In genomic region chr10:98316156-98316555, GRCh38 we compare ENCODE assay signal across 15 cellular contexts. TPM values are rescaled to one million over a fixed set of nuclear protein-coding genes. Genes with fewer than 3 reads are reported as not detected.
A peak's percentile ranks its signal among the peaks of the same experiment; 100 is the strongest.
DNase-seq lines count a peak whose midpoint lies in the region; ATAC-seq and TF ChIP-seq lines count a peak whose summit lies in the region.
"Had no signal": no experiment of that assay in that cellular context is flagged by ENCODE, and none has a peak within 500 bp of the region (broad histone marks: within the 10 kb centered on the region; RNA-seq: fewer than 3 reads in every experiment).

No MANE protein-coding gene starts in this region.

- H3F3A ChIP-seq in PC-9 (ENCODE audit: insufficient read depth, low read depth): peaks cover 20% of the 10 kb centered on the region; the same call in 1 of the 2 replicates

- no peak for DNase-seq in mammary epithelial cell
- DNase-seq in breast epithelium (ENCODE audit: low spot score in 2 of 2): no peak
- DNase-seq in PC-9: no peak
- peak; percentile 8 for DNase-seq in fibroblast of mammary gland (ENCODE audit: low read depth)
- no peak for DNase-seq in type B pancreatic cell (ENCODE audit: extremely low spot score, unreplicated experiment)
- DNase-seq in stimulated activated CD4-positive, alpha-beta T cell treated with anti-CD3 and anti-CD28 coated beads, Interleukin-2, amount 100 ng/mL, for 48 hours: no peak
- DNase-seq in activated naive CD4-positive, alpha-beta T cell treated with anti-CD3 and anti-CD28 coated beads, Interleukin-2, amount 50 U/mL, for 16 hours: no peak
- DNase-seq: CD4-positive, alpha-beta T cell; DMS79; GOT3; NCI-H1930; NCI-H2171 treated with DMSO at 0.1 percent for 48 hours; NCI-H774; SHP77 treated with DMSO at 0.1 percent for 48 hours had no signal

- peaks cover 10% of the 10 kb centered on the region for H3K27me3 Mint-ChIP-seq in type B pancreatic cell

- no peak overlapping the region for H3K9ac ChIP-seq in mammary epithelial cell (ENCODE audit: insufficient read depth, low read length)

- H2AFZ ChIP-seq in mammary epithelial cell (ENCODE audit: low read depth, low read length): peak overlapping the region; percentile 79
- H2AFZ ChIP-seq in PC-9: no peak overlapping the region

- H3K4me1 Mint-ChIP-seq in type B pancreatic cell (ENCODE audit: unreplicated experiment): peaks cover 11% of the 10 kb centered on the region

- H3K36me3 ChIP-seq in mammary epithelial cell (ENCODE audit: insufficient read depth, low read length) (no peaks in the 10 kb centered on the region), breast epithelium (no peaks in the 10 kb centered on the region), PC-9 (ENCODE audit: low read depth) (no peaks in the 10 kb centered on the region)

- no TSS peak for BruUV-seq in mammary epithelial cell (replicated peaks; lab: Mats Ljungman, UMichigan)
- no TSS peak for BruUV-seq in PC-9 (replicated peaks; lab: Mats Ljungman, UMichigan)

- H3K27ac ChIP-seq in mammary epithelial cell (ENCODE audit: insufficient read depth, low read depth, low read length) (no peak overlapping the region), breast epithelium (no peak overlapping the region), PC-9 (0 out of 2 replicates have a peak overlapping the region, but pooled peaks have one; percentile 4)

- no peaks in the 10 kb centered on the region for H3K9me3 Mint-ChIP-seq in type B pancreatic cell
- H3K9me3 Mint-ChIP-seq: CD4-positive, alpha-beta T cell had no signal

- CTCF ChIA-PET in mammary epithelial cell (lab: Charles Lee; ENCODE audit: low non-redundant PET): no interaction called here
- CTCF ChIA-PET in PC-9 (lab: Charles Lee): no interaction called here

- TF ChIP-seq CTCF in mammary epithelial cell (conservative IDR thresholded peaks at IDR 0.05 in 1 of 2, IDR thresholded peaks at IDR 0.05 in 1 of 2; ENCODE audit: extremely low read depth in 1 of 2, insufficient read depth in 1 of 2, low read depth in 1 of 2, low read length in 2 of 2): no peak
- no peak for TF ChIP-seq CTCF in breast epithelium (IDR thresholded peaks at IDR 0.05)
- TF ChIP-seq CTCF in PC-9 (conservative IDR thresholded peaks at IDR 0.05): no peak
- TF ChIP-seq CTCF in fibroblast of mammary gland (conservative IDR thresholded peaks at IDR 0.05; ENCODE audit: control insufficient read depth, insufficient read depth, low read depth, low read length): no peak
- TF ChIP-seq CTCF in type B pancreatic cell (conservative IDR thresholded peaks at IDR 0.05): no peak

- 89% methylated on average over 5 of the region's 5 CpGs for WGBS in mammary epithelial cell (ENCODE audit: low coverage, missing lambda C conversion rate)

- dilution Hi-C loops in mammary epithelial cell (cut with HindIII; ENCODE audit: low sequenced_read_pairs): no loop called here

- H3K4me3 Mint-ChIP-seq in type B pancreatic cell: no peak overlapping the region
- H3K4me3 Mint-ChIP-seq: CD4-positive, alpha-beta T cell had no signal

- no peak overlapping the region for H3K4me2 ChIP-seq in mammary epithelial cell (ENCODE audit: insufficient read depth, low read depth, low read length)
- peak overlapping the region; percentile 41 for H3K4me2 ChIP-seq in PC-9

- ATAC-seq in HG03045 (IDR thresholded peaks at IDR 0.05; ENCODE audit: unreplicated experiment): no peak

- in situ Hi-C loops in mammary epithelial cell (cut with MboI; ENCODE audit: low sequenced_read_pairs in 2 of 2): loop anchor here in 1 of 2 donors (25.0 kb wide), 1 partner anchor 404 kb away; no protein-coding TSS in a partner anchor

- H3K4me1 ChIP-seq in mammary epithelial cell (ENCODE audit: insufficient read depth, low read length) (peaks cover 18% of the 10 kb centered on the region), breast epithelium (no peaks in the 10 kb centered on the region), PC-9 (replicated peaks; ENCODE audit: insufficient read depth) (peaks cover 47% of the 10 kb centered on the region)

- H3K4me3 ChIP-seq in mammary epithelial cell (replicated peaks in 1 of 3; ENCODE audit: insufficient read depth in 1 of 3, low read depth in 2 of 3, low read length in 3 of 3) (no peak overlapping the region), breast epithelium (no peak overlapping the region), PC-9 (no peak overlapping the region), fibroblast of mammary gland (ENCODE audit: control insufficient read depth, low read depth, low read length) (no peak overlapping the region)

- H3K9me3 ChIP-seq in mammary epithelial cell (replicated peaks; ENCODE audit: insufficient read depth, low read length): no peaks in the 10 kb centered on the region
- no peaks in the 10 kb centered on the region for H3K9me3 ChIP-seq in breast epithelium
- no peaks in the 10 kb centered on the region for H3K9me3 ChIP-seq in PC-9 (ENCODE audit: insufficient read depth, low read depth)

- intact Hi-C loops in mammary epithelial cell (cut with micrococcal nuclease): no loop called here
- intact Hi-C loops in breast epithelium (cut with DNase I; ENCODE audit: low total_unique reads): no loop called here
- intact Hi-C loops in PC-9 (cut with micrococcal nuclease; ENCODE audit: unreplicated experiment): no loop called here

- peak overlapping the region; percentile 44 for H3K27ac Mint-ChIP-seq in type B pancreatic cell
- H3K27ac Mint-ChIP-seq: CD4-positive, alpha-beta T cell had no signal

- H4K20me1 ChIP-seq in mammary epithelial cell (ENCODE audit: insufficient read depth, low read length): no peaks in the 10 kb centered on the region
- H4K20me1 ChIP-seq in PC-9 (ENCODE audit: insufficient read depth): no peaks in the 10 kb centered on the region

- H3K79me2 ChIP-seq in mammary epithelial cell (ENCODE audit: insufficient read depth, low read length) (no peaks in the 10 kb centered on the region), PC-9 (ENCODE audit: low read depth) (no peaks in the 10 kb centered on the region)

- POLR2A ChIA-PET in PC-9 (lab: Charles Lee; ENCODE audit: unreplicated experiment): interaction anchor here (0.6 to 0.7 kb wide), 2 partner anchors 14 to 185 kb away, joined by 3 read pairs; no protein-coding TSS in a partner anchor

- no peaks in the 10 kb centered on the region for H3K9me2 ChIP-seq in PC-9 (ENCODE audit: insufficient read depth)

- no peaks in the 10 kb centered on the region for H3K36me3 Mint-ChIP-seq in type B pancreatic cell

- H3K27me3 ChIP-seq in mammary epithelial cell (ENCODE audit: insufficient read depth, low read length): no peaks in the 10 kb centered on the region
- no peaks in the 10 kb centered on the region for H3K27me3 ChIP-seq in breast epithelium
- no peaks in the 10 kb centered on the region for H3K27me3 ChIP-seq in PC-9 (ENCODE audit: insufficient read depth, low read depth)

- TF ChIP-seq POLR2A in breast epithelium (IDR thresholded peaks at IDR 0.05): no peak

RNA-seq across cellular contexts. Expression of gene LOXL4, which starts 48.2 kb away (rescaled TPM):
- 10 to 100 TPM in 1 of 2 donors, not detected in 1; 26.5 TPM for total RNA-seq in mammary epithelial cell
- polyA plus RNA-seq in mammary epithelial cell: not detected
- not detected for polyA minus RNA-seq in mammary epithelial cell
- 10 to 100 TPM in 1 of 3 donors, 1 to 10 TPM in 2; 6.9 to 26.1 (median 6.9) TPM for total RNA-seq in breast epithelium
- 2.5 and 3.5 TPM in 2 replicates for total RNA-seq in PC-9 (2021)
- total RNA-seq in type B pancreatic cell (ENCODE audit: low replicate concordance): 40.5 and 59.4 TPM in 2 replicates
- total RNA-seq: CD4-positive, alpha-beta T cell had no signal
